In genomic region chrX:40647307-40648197, GRCh38 we compare ENCODE assay signal across 8 cellular contexts. TPM values are rescaled to one million over a fixed set of nuclear protein-coding genes. Genes with fewer than 3 reads are reported as not detected.
DNase-seq lines count a peak whose midpoint lies in the region; ATAC-seq and TF ChIP-seq lines count a peak whose summit lies in the region.

Gene CXorf38 (minus strand): TSS chrX:40647561. CDS start chrX:40647520, 41 bp downstream.

- TF ChIP-seq CTCF in AG04450 (IDR thresholded peaks at IDR 0.05; ENCODE audit: low read depth, low read length) (no peak), VCaP (conservative IDR thresholded peaks at IDR 0.05) (no peak), breast epithelium (IDR thresholded peaks at IDR 0.05) (no peak), smooth muscle cell (IDR thresholded peaks at IDR 0.05; ENCODE audit: borderline replicate concordance, insufficient read depth, poor library complexity, severe bottlenecking) (no peak)

- peak within 1 kb of the TSS; percentile 79 for H2AFZ ChIP-seq in smooth muscle cell (ENCODE audit: low read depth)

- no peaks in the 10 kb centered on the region for H3K36me3 ChIP-seq in breast epithelium
- H3K36me3 ChIP-seq in smooth muscle cell (ENCODE audit: low read depth): no peaks in the 10 kb centered on the region

- H3K4me2 ChIP-seq in smooth muscle cell: peak within 1 kb of the TSS; percentile 90

- 38% methylated on average over 66 of the region's 66 CpGs for WGBS in smooth muscle cell (ENCODE audit: low lambda C conversion rate)

- H3K9me3 ChIP-seq in AG04450 (ENCODE audit: control insufficient read depth, insufficient read depth, low read length): no peaks in the 10 kb centered on the region
- H3K9me3 ChIP-seq in breast epithelium: no peaks in the 10 kb centered on the region
- no peaks in the 10 kb centered on the region for H3K9me3 ChIP-seq in smooth muscle cell (replicated peaks; ENCODE audit: low read depth)

- H3K27me3 ChIP-seq in AG04450 (ENCODE audit: control insufficient read depth, insufficient read depth, low read length): no peaks in the 10 kb centered on the region
- H3K27me3 ChIP-seq in breast epithelium: peaks cover 0 to 6% of the 10 kb centered on the region in 2 donors
- H3K27me3 ChIP-seq in smooth muscle cell (ENCODE audit: low read depth): no peaks in the 10 kb centered on the region

- H3K4me1 ChIP-seq in breast epithelium: peaks cover 0 to 4% of the 10 kb centered on the region in 2 donors
- no peaks in the 10 kb centered on the region for H3K4me1 ChIP-seq in smooth muscle cell (ENCODE audit: low read depth)

- DNase-seq in AG04450 (ENCODE audit: low read depth, low spot score) (peak; percentile 54), NCI-H2196 treated with DMSO at 0.1 percent for 48 hours (lab: John Stamatoyannopoulos, UW; ENCODE audit: unreplicated experiment) (peak; percentile 42), breast epithelium (ENCODE audit: low spot score in 2 of 2) (peak; percentile 84 to 89), iPS-NIHi11 (ENCODE audit: low spot score) (peak; percentile 90), smooth muscle cell (lab: John Stamatoyannopoulos, UW; ENCODE audit: unreplicated experiment) (peak; percentile 60)

- ATAC-seq in GM18873 (IDR thresholded peaks at IDR 0.05; ENCODE audit: low FRiP score, unreplicated experiment): peak; percentile 62
- ATAC-seq in HG03139 (IDR thresholded peaks at IDR 0.05; ENCODE audit: unreplicated experiment): peak; percentile 55

- H3F3A ChIP-seq in smooth muscle cell (ENCODE audit: low read depth): no peaks in the 10 kb centered on the region

- POLR2A ChIA-PET in AG04450 (lab: Yijun Ruan, JAX): interaction anchor here (1.2 kb wide), 1 partner anchor 437 kb away, joined by 3 read pairs; the partner anchor contains the start of gene USP9X

- peaks cover 27% of the 10 kb centered on the region for H3K79me2 ChIP-seq in smooth muscle cell (ENCODE audit: low read depth)

- peaks cover 7% of the 10 kb centered on the region for H4K20me1 ChIP-seq in smooth muscle cell (ENCODE audit: low read depth)

- H3K9ac ChIP-seq in smooth muscle cell (ENCODE audit: low read depth): peak within 1 kb of the TSS; percentile 75

- intact Hi-C loops in breast epithelium (cut with DNase I; ENCODE audit: low total_unique reads): loop anchor here (5.0 kb wide), 1 partner anchor 225 kb away; no protein-coding TSS in a partner anchor

- H3K4me3 ChIP-seq in AG04450 (ENCODE audit: low read depth, low read length) (peak within 1 kb of the TSS; percentile 69), breast epithelium (peak within 1 kb of the TSS; percentile 86 to 88 (median 86)), smooth muscle cell (peak within 1 kb of the TSS; percentile 88)

- H3K27ac ChIP-seq in AG04450 (ENCODE audit: low read depth, low read length): peak within 1 kb of the TSS; percentile 77
- peak within 1 kb of the TSS; percentile 78 for H3K27ac ChIP-seq in VCaP
- H3K27ac ChIP-seq in breast epithelium: peak within 1 kb of the TSS; percentile 84 to 89
- peak within 1 kb of the TSS; percentile 79 for H3K27ac ChIP-seq in smooth muscle cell (ENCODE audit: low read depth)

- no peak for TF ChIP-seq POLR2A in breast epithelium (IDR thresholded peaks at IDR 0.05)

- CTCF ChIA-PET in AG04450 (lab: Charles Lee): interaction anchor here (0.9 to 1.6 kb wide), 3 partner anchors 104 to 468 kb away, joined by 3 to 8 read pairs (median 4); no protein-coding TSS in a partner anchor

RNA-seq across cellular contexts. Expression of gene CXorf38, which starts in this region (rescaled TPM):
- polyA plus RNA-seq in AG04450 (2011; rRNA removed) (7.7 and 10.1 TPM in 2 replicates), smooth muscle cell (7.0 and 8.5 TPM in 2 replicates)
- polyA minus RNA-seq in AG04450 (2011; rRNA and poly(A)+ RNA removed): 4.1 and 4.7 TPM in 2 replicates
- total RNA-seq in breast epithelium (10 to 100 TPM; 16.7 to 23.9 (median 16.8) TPM), smooth muscle cell (11.0 and 19.8 TPM in 2 replicates)

Comparison
In these comparisons a context has a peak if more than half of its experiments do, and no peak if none do; other contexts are left out.
1. Peak in every context shown above with its lines: DNase-seq, ATAC-seq, H3K4me3 ChIP-seq and H3K27ac ChIP-seq.